Comparison of ENCODE assay signal across 8 cellular contexts in genomic region chr22:31106001-31106571, GRCh38. TPM values are rescaled to one million over a fixed set of nuclear protein-coding genes. Genes with fewer than 3 reads are reported as not detected.
A peak's percentile ranks its signal among the peaks of the same experiment; 100 is the strongest.
DNase-seq lines count a peak whose midpoint lies in the region; ATAC-seq and TF ChIP-seq lines count a peak whose summit lies in the region.

No MANE protein-coding gene starts in this region.

- H3K23me2 ChIP-seq in H9 (ENCODE audit: insufficient read length, low read depth, low read length, poor library complexity, severe bottlenecking): peaks cover 8% of the 10 kb centered on the region

- no peak overlapping the region for H2AK5ac ChIP-seq in H9 (ENCODE audit: insufficient read length, low read length)

- peak overlapping the region; percentile 15 to 92; a peak in 3 of 5 replicates for H3K4me3 Mint-ChIP-seq in H9
- peak overlapping the region; percentile 93 for H3K4me3 Mint-ChIP-seq in activated B cell treated with CpG ODN at 0.5 μM for 24 hours
- peak overlapping the region; percentile 91 for H3K4me3 Mint-ChIP-seq in glutamatergic neuron (ENCODE audit: unreplicated experiment)

- no peak overlapping the region for H4K91ac ChIP-seq in H9 (ENCODE audit: insufficient read length, low read depth, low read length)

- H3K27ac Mint-ChIP-seq in H9 (no peak overlapping the region), activated B cell treated with CpG ODN at 0.5 μM for 24 hours (no peak overlapping the region), glutamatergic neuron (ENCODE audit: unreplicated experiment) (no peak overlapping the region)

- no peak overlapping the region for H2BK12ac ChIP-seq in H9 (ENCODE audit: insufficient read length, low read depth, low read length)

- H3K4me3 ChIP-seq in smooth muscle cell: peak overlapping the region; percentile 74
- H3K4me3 ChIP-seq in WERI-Rb-1 (ENCODE audit: low read depth, low read length): no peak overlapping the region

- peaks cover 12 to 30% of the 10 kb centered on the region in 2 experiments for H3K4me1 Mint-ChIP-seq in H9
- H3K4me1 Mint-ChIP-seq in activated B cell treated with CpG ODN at 0.5 μM for 24 hours: peaks cover 23% of the 10 kb centered on the region
- H3K4me1 Mint-ChIP-seq in glutamatergic neuron (ENCODE audit: low read depth, unreplicated experiment): peaks cover 3% of the 10 kb centered on the region

- H4K20me1 ChIP-seq in H9 (ENCODE audit: control insufficient read depth, insufficient read depth, insufficient read length) (no peaks in the 10 kb centered on the region), smooth muscle cell (ENCODE audit: low read depth) (peaks cover 26% of the 10 kb centered on the region)

- no peak overlapping the region for H3K27ac ChIP-seq in H9 (ENCODE audit: insufficient read length, low read depth, low read length)
- peak overlapping the region; percentile 94 for H3K27ac ChIP-seq in smooth muscle cell (ENCODE audit: low read depth)
- no peak overlapping the region for H3K27ac ChIP-seq in WERI-Rb-1

- H2AFZ ChIP-seq in H9 (ENCODE audit: low read length) (no peak overlapping the region), smooth muscle cell (ENCODE audit: low read depth) (no peak overlapping the region)

- no peaks in the 10 kb centered on the region for H3K79me1 ChIP-seq in H9 (ENCODE audit: insufficient read depth, low read depth, low read length, poor library complexity, severe bottlenecking)

- H3K23ac ChIP-seq in H9 (ENCODE audit: insufficient read length, low read depth, low read length): no peak overlapping the region

- H2BK120ac ChIP-seq in H9 (ENCODE audit: low read depth, low read length, poor library complexity, severe bottlenecking): no peak overlapping the region

- no peak overlapping the region for H3K14ac ChIP-seq in H9 (ENCODE audit: insufficient read depth, low read length)

- intact Hi-C loops in activated B cell treated with CpG ODN at 0.5 μM for 24 hours (cut with micrococcal nuclease): loop anchor here (5.0 kb wide), 4 partner anchors 41 to 514 kb away; partner anchors contain the start of genes LIMK2 and PES1

- ATAC-seq in activated B cell treated with CpG ODN at 0.5 μM for 24 hours (ENCODE audit: low read depth): no peak

- H2BK20ac ChIP-seq in H9 (ENCODE audit: low read depth, low read length, poor library complexity, severe bottlenecking): no peak overlapping the region

- H3K9ac ChIP-seq in H9 (ENCODE audit: extremely low read depth, insufficient read length, low read length) (no peak overlapping the region), smooth muscle cell (ENCODE audit: low read depth) (peak overlapping the region; percentile 98)

- no peak overlapping the region for H4K5ac ChIP-seq in H9 (ENCODE audit: insufficient read length, low read depth, low read length)

- H4K8ac ChIP-seq in H9 (replicated peaks; ENCODE audit: insufficient read length, low read depth, low read length): no peak overlapping the region

- H3K36me3 ChIP-seq in smooth muscle cell (ENCODE audit: low read depth): no peaks in the 10 kb centered on the region
- H3K36me3 ChIP-seq in WERI-Rb-1: peaks cover 8% of the 10 kb centered on the region

- no peak for TF ChIP-seq CTCF in H9 (conservative IDR thresholded peaks at IDR 0.05)
- TF ChIP-seq CTCF in activated B cell treated with CpG ODN at 0.5 μM for 24 hours (IDR thresholded peaks at IDR 0.05): no peak
- no peak for TF ChIP-seq CTCF in glutamatergic neuron (IDR thresholded peaks at IDR 0.05; ENCODE audit: partially characterized antibody, unreplicated experiment)
- TF ChIP-seq CTCF in smooth muscle cell (IDR thresholded peaks at IDR 0.05; ENCODE audit: borderline replicate concordance, insufficient read depth, poor library complexity, severe bottlenecking): no peak
- no peak for TF ChIP-seq CTCF in WERI-Rb-1 (IDR thresholded peaks at IDR 0.05; ENCODE audit: low read depth, low read length)

- H2BK5ac ChIP-seq in H9 (ENCODE audit: insufficient read length, low read length): no peak overlapping the region

- H3K56ac ChIP-seq in H9 (ENCODE audit: insufficient read length, low read depth, low read length): no peak overlapping the region

- no peak for DNase-seq in H9
- DNase-seq in activated B cell treated with CpG ODN at 0.5 μM for 24 hours: no peak
- DNase-seq in glutamatergic neuron: no peak
- no peak for DNase-seq in smooth muscle cell (lab: John Stamatoyannopoulos, UW; ENCODE audit: unreplicated experiment)
- DNase-seq in NCI-H1930 (lab: John Stamatoyannopoulos, UW): no peak
- DNase-seq in DMS53 (lab: John Stamatoyannopoulos, UW): no peak
- DNase-seq in activated CD4-positive, CD25-positive, alpha-beta regulatory T cell treated with anti-CD3 and anti-CD28 coated beads, Interleukin-2, amount 50 U/mL, for 72 hours: no peak
- no peak for DNase-seq in WERI-Rb-1

- peaks cover 20% of the 10 kb centered on the region for H3F3A ChIP-seq in smooth muscle cell (ENCODE audit: low read depth)

- H3T11ph ChIP-seq in H9 (ENCODE audit: low read length): no peak overlapping the region

- H3K18ac ChIP-seq in H9 (ENCODE audit: insufficient read length, low read depth, low read length): no peak overlapping the region

- H3K9me3 ChIP-seq in H9 (ENCODE audit: control insufficient read depth, low read depth, low read length) (no peaks in the 10 kb centered on the region), smooth muscle cell (replicated peaks; ENCODE audit: low read depth) (no peaks in the 10 kb centered on the region), WERI-Rb-1 (ENCODE audit: severe bottlenecking) (no peaks in the 10 kb centered on the region)

- no peaks in the 10 kb centered on the region for H3K79me2 ChIP-seq in H9 (ENCODE audit: insufficient read depth, low read length)
- peaks cover 16% of the 10 kb centered on the region for H3K79me2 ChIP-seq in smooth muscle cell (ENCODE audit: low read depth)

- H3K4ac ChIP-seq in H9 (ENCODE audit: low read depth, low read length): no peak overlapping the region

- no peak overlapping the region for H3K4me2 ChIP-seq in H9 (ENCODE audit: insufficient read depth, insufficient read length, low read length)
- H3K4me2 ChIP-seq in smooth muscle cell: peak overlapping the region; percentile 85

- H3K9me3 Mint-ChIP-seq in H9: 0 out of 5 replicates have a peak, but pooled peaks cover 0 to 2% of the 10 kb centered on the region in 2 experiments
- no peaks in the 10 kb centered on the region for H3K9me3 Mint-ChIP-seq in activated B cell treated with CpG ODN at 0.5 μM for 24 hours
- H3K9me3 Mint-ChIP-seq in glutamatergic neuron (ENCODE audit: unreplicated experiment): peaks cover 9% of the 10 kb centered on the region

- POLR2A ChIA-PET in activated B cell treated with CpG ODN at 0.5 μM for 24 hours (lab: Charles Lee): interaction anchor here (1.2 kb wide), 1 partner anchor 21 kb away, joined by 3 read pairs; no protein-coding TSS in a partner anchor

- H3K36me3 Mint-ChIP-seq in H9 (ENCODE audit: insufficient read depth in 1 of 3, low read depth in 3 of 3) (peaks cover 0 to 1% (median 0%) of the 10 kb centered on the region in 3 experiments; a peak in 2 of 7 replicates), activated B cell treated with CpG ODN at 0.5 μM for 24 hours (ENCODE audit: low read depth) (no peaks in the 10 kb centered on the region), glutamatergic neuron (ENCODE audit: unreplicated experiment) (no peaks in the 10 kb centered on the region)

- no CpG with 5 or more reads among the region's 4 CpGs for WGBS in H9 (ENCODE audit: extremely low coverage, insufficient read length, low lambda C conversion rate)
- 60% methylated on average over 4 of the region's 4 CpGs for WGBS in smooth muscle cell (ENCODE audit: low lambda C conversion rate)

- CTCF ChIA-PET in activated B cell treated with CpG ODN at 0.5 μM for 24 hours (lab: Charles Lee): interaction anchor here (2.5 kb wide), 1 partner anchor 17 kb away, joined by 8 read pairs; no protein-coding TSS in a partner anchor

- H3K27me3 ChIP-seq in H9 (ENCODE audit: insufficient read depth, low read length) (peaks cover 12% of the 10 kb centered on the region; the same call in 1 of the 2 replicates), smooth muscle cell (ENCODE audit: low read depth) (no peaks in the 10 kb centered on the region), WERI-Rb-1 (ENCODE audit: insufficient read depth, low read depth, severe bottlenecking) (no peaks in the 10 kb centered on the region)

- no peak overlapping the region for H2BK15ac ChIP-seq in H9 (ENCODE audit: low read depth, low read length)

- peaks cover 27% of the 10 kb centered on the region for H3K27me3 Mint-ChIP-seq in H9 (ENCODE audit: low read depth)
- no peaks in the 10 kb centered on the region for H3K27me3 Mint-ChIP-seq in activated B cell treated with CpG ODN at 0.5 μM for 24 hours
- H3K27me3 Mint-ChIP-seq in glutamatergic neuron (ENCODE audit: unreplicated experiment): peaks cover 15% of the 10 kb centered on the region

- H3K4me1 ChIP-seq in H9 (ENCODE audit: insufficient read depth, low read length): no peaks in the 10 kb centered on the region
- peaks cover 4% of the 10 kb centered on the region for H3K4me1 ChIP-seq in smooth muscle cell (ENCODE audit: low read depth)

RNA-seq across cellular contexts. Expression of gene SELENOM, which starts 1.3 kb away (rescaled TPM):
- 18.6 and 20.1 TPM in 2 replicates for total RNA-seq in H9 (2021)
- total RNA-seq in activated B cell treated with CpG ODN at 0.5 μM for 24 hours: 9.0 and 9.5 TPM in 2 replicates
- 40.9 TPM for total RNA-seq in glutamatergic neuron (ENCODE audit: unreplicated experiment)
- 450 and 487 TPM in 2 replicates for total RNA-seq in smooth muscle cell
- 547 and 600 TPM in 2 replicates for polyA plus RNA-seq in smooth muscle cell

RNA-seq across cellular contexts. Expression of gene INPP5J, which starts 16.7 kb away (rescaled TPM):
- total RNA-seq in H9 (2021): 4.7 and 4.9 TPM in 2 replicates
- 0.12 and 0.16 TPM in 2 replicates for total RNA-seq in activated B cell treated with CpG ODN at 0.5 μM for 24 hours
- 15.4 TPM for total RNA-seq in glutamatergic neuron (ENCODE audit: unreplicated experiment)
- 1.2 TPM in 2 replicates for total RNA-seq in smooth muscle cell
- polyA plus RNA-seq in smooth muscle cell: 0.66 and 2.1 TPM in 2 replicates

RNA-seq across cellular contexts. Expression of gene SMTN, which starts 25.0 kb away (rescaled TPM):
- total RNA-seq in H9 (2021) (21.1 and 23.4 TPM in 2 replicates), activated B cell treated with CpG ODN at 0.5 μM for 24 hours (2.8 and 3.1 TPM in 2 replicates), glutamatergic neuron (ENCODE audit: unreplicated experiment) (13.3 TPM), smooth muscle cell (46.2 and 58.6 TPM in 2 replicates)
- polyA plus RNA-seq in smooth muscle cell: 108 and 122 TPM in 2 replicates

RNA-seq across cellular contexts. Expression of gene PLA2G3, which starts 34.2 kb away (rescaled TPM):
- total RNA-seq in H9 (2021) (8.2 and 8.3 TPM in 2 replicates), activated B cell treated with CpG ODN at 0.5 μM for 24 hours (not detected in 2 replicates), glutamatergic neuron (ENCODE audit: unreplicated experiment) (1.3 TPM), smooth muscle cell (0.04 and 0.09 TPM in 2 replicates)
- polyA plus RNA-seq in smooth muscle cell: 0.80 TPM in 1 of 2 replicates, not detected in the other

RNA-seq across cellular contexts. Expression of gene RNF185, which starts 53.9 kb away (rescaled TPM):
- total RNA-seq in H9 (2021) (21.3 and 24.3 TPM in 2 replicates), activated B cell treated with CpG ODN at 0.5 μM for 24 hours (19.0 and 20.7 TPM in 2 replicates), glutamatergic neuron (ENCODE audit: unreplicated experiment) (27.4 TPM), smooth muscle cell (39.8 and 40.2 TPM in 2 replicates)
- 41.8 and 45.0 TPM in 2 replicates for polyA plus RNA-seq in smooth muscle cell

Comparison
In these comparisons a context has a peak if more than half of its experiments do, and no peak if none do; other contexts are left out.
1. RNA of gene SELENOM, which starts 1.3 kb away (total RNA-seq): 450 to 487 TPM in smooth muscle cell; 40.9 TPM in glutamatergic neuron (single experiment), 18.6 to 20.1 TPM in H9 and 9.0 to 9.5 TPM in activated B cell treated with CpG ODN at 0.5 μM for 24 hours; every median in the first group is over 10 times any median in the second.
2. Peak in every context shown above with its lines, with median percentiles within 50 percentile points of each other: H3K4me3 Mint-ChIP-seq.